ENCODE assay signal across 18 cellular contexts in genomic region chr11:120708511-120709183, GRCh38.
"Had no signal": no experiment of that assay in that cellular context is flagged by ENCODE, and none has a peak within 500 bp of the region (broad histone marks: within the 10 kb centered on the region; RNA-seq: fewer than 3 reads in every experiment).

No MANE protein-coding gene starts in this region.

- H3K9me3 ChIP-seq: transverse colon had no signal

- H3K4me1 ChIP-seq: psoas muscle had no signal

- H3K27ac ChIP-seq: esophagus squamous epithelium, gastroesophageal sphincter, left lung, psoas muscle, skin epidermis, stomach, thoracic aorta, transverse colon had no signal

- H3K36me3 ChIP-seq: esophagus squamous epithelium, gastroesophageal sphincter, left lung, stomach, thoracic aorta, transverse colon had no signal

- H3K27me3 ChIP-seq: left lung, stomach, transverse colon had no signal

- H3K27ac Mint-ChIP-seq: natural killer cell treated with Interleukin-12 subunit alpha and Interleukin-12 subunit beta and Interleukin-15 and Interleukin-18, amount 100 ng/mL, for 72 hours had no signal

- ATAC-seq: gastroesophageal sphincter; left lung; natural killer cell treated with Interleukin-12 subunit alpha and Interleukin-12 subunit beta and Interleukin-15 and Interleukin-18, amount 100 ng/mL, for 72 hours; psoas muscle; sciatic nerve had no signal

- H3K27me3 Mint-ChIP-seq: natural killer cell treated with Interleukin-12 subunit alpha and Interleukin-12 subunit beta and Interleukin-15 and Interleukin-18, amount 100 ng/mL, for 72 hours had no signal

- H3K4me3 ChIP-seq: esophagus squamous epithelium, gastroesophageal sphincter, left lung, lung, psoas muscle, skin epidermis, stomach, thoracic aorta, transverse colon had no signal

- H3K4me3 Mint-ChIP-seq: natural killer cell treated with Interleukin-12 subunit alpha and Interleukin-12 subunit beta and Interleukin-15 and Interleukin-18, amount 100 ng/mL, for 72 hours had no signal

- DNase-seq: esophagus squamous epithelium; glutamatergic neuron; islet precursor cell; left lung; mesenchymal stem cell; midbrain; psoas muscle; stimulated activated CD4-positive, alpha-beta T cell treated with anti-CD3 and anti-CD28 coated beads, Interleukin-12 subunit alpha, Interleukin-12 subunit beta, amount 100 ng/mL, for 4 hours; stimulated activated naive CD4-positive, alpha-beta T cell; stomach; substantia nigra; transverse colon had no signal

- H3K9me3 Mint-ChIP-seq: natural killer cell treated with Interleukin-12 subunit alpha and Interleukin-12 subunit beta and Interleukin-15 and Interleukin-18, amount 100 ng/mL, for 72 hours had no signal
